ENCODE assay signal across 12 cellular contexts in the genomic region with DNA sequence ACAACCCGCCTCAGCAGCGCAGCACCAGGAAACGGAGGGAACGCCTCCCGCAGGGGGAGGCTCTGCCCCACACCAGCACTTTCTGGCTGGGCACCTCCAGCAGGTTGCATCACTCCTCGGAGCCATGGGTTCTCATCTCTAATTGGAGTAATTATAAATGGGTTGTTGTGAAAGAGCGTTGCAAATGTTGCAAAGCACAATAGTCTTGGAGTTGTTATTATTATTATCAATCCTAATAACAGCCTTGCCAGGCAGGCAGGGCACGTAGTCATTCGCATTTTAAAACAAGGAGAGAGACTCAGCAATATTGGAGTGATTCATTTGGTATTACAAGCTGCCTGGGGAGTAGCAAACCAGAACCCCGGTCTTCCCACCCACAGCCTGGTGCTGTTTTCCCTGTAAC.
DNase-seq lines count a peak whose midpoint lies in the region; ATAC-seq, FAIRE-seq and TF ChIP-seq lines count a peak whose summit lies in the region.
"Had no signal": no experiment of that assay in that cellular context is flagged by ENCODE, and none has a peak within 500 bp of the region (broad histone marks: within the 10 kb centered on the region; RNA-seq: fewer than 3 reads in every experiment).

No MANE protein-coding gene starts in this region.

- H3K9me3 Mint-ChIP-seq in astrocyte (ENCODE audit: unreplicated experiment), result peaks cover 2% of the 10 kb centered on the region
- H3K9me3 Mint-ChIP-seq: activated naive CD8-positive, alpha-beta T cell treated with anti-CD3 and anti-CD28 coated beads, Interleukin-2, amount 10 ng/mL, durations not matched to agents 7 days and 5 days; stimulated activated effector memory CD8-positive, alpha-beta T cell treated with anti-CD3 and anti-CD28 coated beads, Interleukin-12 subunit alpha, Interleukin-12 subunit beta, amount 100 ng/mL, for 72 hours had no signal

- no peak overlapping the region for H3K4me3 Mint-ChIP-seq in astrocyte (ENCODE audit: unreplicated experiment)
- H3K4me3 Mint-ChIP-seq: activated naive CD8-positive, alpha-beta T cell treated with anti-CD3 and anti-CD28 coated beads, Interleukin-2, amount 10 ng/mL, durations not matched to agents 7 days and 5 days; stimulated activated effector memory CD8-positive, alpha-beta T cell treated with anti-CD3 and anti-CD28 coated beads, Interleukin-12 subunit alpha, Interleukin-12 subunit beta, amount 100 ng/mL, for 72 hours had no signal

- no peak overlapping the region for H3K27ac Mint-ChIP-seq in astrocyte (ENCODE audit: unreplicated experiment)
- H3K27ac Mint-ChIP-seq: activated naive CD8-positive, alpha-beta T cell treated with anti-CD3 and anti-CD28 coated beads, Interleukin-2, amount 10 ng/mL, durations not matched to agents 7 days and 5 days; stimulated activated effector memory CD8-positive, alpha-beta T cell treated with anti-CD3 and anti-CD28 coated beads, Interleukin-12 subunit alpha, Interleukin-12 subunit beta, amount 100 ng/mL, for 72 hours had no signal

- intact Hi-C loops in right cardiac atrium (cut with DNase I), result no loop called here

- H3K27me3 ChIP-seq in cardiac muscle cell, result no peaks in the 10 kb centered on the region
- no peaks in the 10 kb centered on the region for H3K27me3 ChIP-seq in right atrium auricular region
- no peaks in the 10 kb centered on the region for H3K27me3 ChIP-seq in astrocyte (ENCODE audit: insufficient read depth, low read length)
- H3K27me3 ChIP-seq in right cardiac atrium (ENCODE audit: control insufficient read depth, insufficient read depth), result no peaks in the 10 kb centered on the region

- H3K4me1 ChIP-seq in cardiac muscle cell (ENCODE audit: low read depth), result no peaks in the 10 kb centered on the region
- peaks cover 0 to 3% of the 10 kb centered on the region in 2 donors for H3K4me1 ChIP-seq in right atrium auricular region
- peaks cover 12% of the 10 kb centered on the region for H3K4me1 ChIP-seq in astrocyte (ENCODE audit: insufficient read depth, low read length)
- H3K4me1 ChIP-seq in right cardiac atrium (ENCODE audit: control insufficient read depth, insufficient read depth, low read length), result no peaks in the 10 kb centered on the region

- H4K20me1 ChIP-seq in astrocyte (ENCODE audit: insufficient read depth, low read length), result no peaks in the 10 kb centered on the region

- H3K36me3 ChIP-seq in cardiac muscle cell, result no peaks in the 10 kb centered on the region
- H3K36me3 ChIP-seq in right atrium auricular region, result no peaks in the 10 kb centered on the region
- no peaks in the 10 kb centered on the region for H3K36me3 ChIP-seq in astrocyte (ENCODE audit: insufficient read depth, low read length)

- H3K79me2 ChIP-seq in astrocyte (ENCODE audit: insufficient read depth, low read length), result no peaks in the 10 kb centered on the region

- H3K9me3 ChIP-seq in cardiac muscle cell (ENCODE audit: low read depth), result no peaks in the 10 kb centered on the region
- no peaks in the 10 kb centered on the region for H3K9me3 ChIP-seq in right atrium auricular region
- no peaks in the 10 kb centered on the region for H3K9me3 ChIP-seq in astrocyte (ENCODE audit: insufficient read depth, low read depth, low read length)
- H3K9me3 ChIP-seq in right cardiac atrium (ENCODE audit: control insufficient read depth, low read length), result no peaks in the 10 kb centered on the region

- no peak overlapping the region for H3K9ac ChIP-seq in astrocyte (ENCODE audit: low read length)

- peaks cover 21% of the 10 kb centered on the region for H3K4me1 Mint-ChIP-seq in astrocyte (ENCODE audit: low read depth, unreplicated experiment)

- TF ChIP-seq CTCF in cardiac muscle cell (IDR thresholded peaks at IDR 0.05; ENCODE audit: low read depth, low read length) (peak; percentile 5), right atrium auricular region (IDR thresholded peaks at IDR 0.05) (no peak), astrocyte (IDR thresholded peaks at IDR 0.05; ENCODE audit: insufficient read depth, low read depth, low read length) (no peak)

- peak overlapping the region; percentile 1 for H3K4me2 ChIP-seq in astrocyte (ENCODE audit: low read length)

- peak in 1 of 2 donors; percentile 56 for DNase-seq in cardiac muscle cell (ENCODE audit: low read depth in 1 of 2, low spot score in 1 of 2)
- no peak for DNase-seq in right atrium auricular region (ENCODE audit: low spot score)
- no peak for DNase-seq in astrocyte (ENCODE audit: low read depth)
- peak in 1 of 3 donors; percentile 17 for DNase-seq in right cardiac atrium
- peak; percentile 60 for DNase-seq in ureter (ENCODE audit: low spot score)
- DNase-seq in activated effector memory CD4-positive, alpha-beta T cell treated with Interleukin-2 at 50 U/mL for 16 hours, result no peak
- DNase-seq: activated naive CD8-positive, alpha-beta T cell treated with anti-CD3 and anti-CD28 coated beads, Interleukin-2, amount 10 ng/mL, durations not matched to agents 7 days and 5 days; dermis blood vessel endothelial cell; NCI-H2171 treated with DMSO at 0.1 percent for 48 hours had no signal

- H3K4me3 ChIP-seq in cardiac muscle cell (no peak overlapping the region), right atrium auricular region (no peak overlapping the region), astrocyte (ENCODE audit: insufficient read depth, low read depth, low read length) (no peak overlapping the region), right cardiac atrium (ENCODE audit: low read length) (no peak overlapping the region)

- ATAC-seq in right cardiac atrium (peak; percentile 26 to 65), GM21529 (IDR thresholded peaks at IDR 0.05; ENCODE audit: unreplicated experiment) (no peak), HG02678 (IDR thresholded peaks at IDR 0.05; ENCODE audit: unreplicated experiment) (no peak)

- peak overlapping the region; percentile 39 for H2AFZ ChIP-seq in astrocyte (ENCODE audit: low read depth, low read length)

- no peaks in the 10 kb centered on the region for H3K36me3 Mint-ChIP-seq in astrocyte (ENCODE audit: low read depth, unreplicated experiment)
- H3K36me3 Mint-ChIP-seq: activated naive CD8-positive, alpha-beta T cell treated with anti-CD3 and anti-CD28 coated beads, Interleukin-2, amount 10 ng/mL, durations not matched to agents 7 days and 5 days; stimulated activated effector memory CD8-positive, alpha-beta T cell treated with anti-CD3 and anti-CD28 coated beads, Interleukin-12 subunit alpha, Interleukin-12 subunit beta, amount 100 ng/mL, for 72 hours had no signal

- WGBS in right cardiac atrium, result 49% methylated on average over 10 of the region's 10 CpGs

- no peak for FAIRE-seq in astrocyte (lab: Jason Lieb, UNC)

- H3K27ac ChIP-seq in cardiac muscle cell (no peak overlapping the region), right atrium auricular region (no peak overlapping the region), astrocyte (ENCODE audit: low read depth, low read length) (no peak overlapping the region), right cardiac atrium (ENCODE audit: low read length) (no peak overlapping the region)

- H3K27me3 Mint-ChIP-seq in astrocyte (ENCODE audit: low read depth, unreplicated experiment), result no peaks in the 10 kb centered on the region

Comparison
In these comparisons a context has a peak if more than half of its experiments do, and no peak if none do; other contexts are left out.
1. ATAC-seq: peak in right cardiac atrium (2 of 2); none in GM21529 (single experiment) and HG02678 (single experiment).